ENCODE assay signal across 24 cellular contexts in the genomic region with DNA sequence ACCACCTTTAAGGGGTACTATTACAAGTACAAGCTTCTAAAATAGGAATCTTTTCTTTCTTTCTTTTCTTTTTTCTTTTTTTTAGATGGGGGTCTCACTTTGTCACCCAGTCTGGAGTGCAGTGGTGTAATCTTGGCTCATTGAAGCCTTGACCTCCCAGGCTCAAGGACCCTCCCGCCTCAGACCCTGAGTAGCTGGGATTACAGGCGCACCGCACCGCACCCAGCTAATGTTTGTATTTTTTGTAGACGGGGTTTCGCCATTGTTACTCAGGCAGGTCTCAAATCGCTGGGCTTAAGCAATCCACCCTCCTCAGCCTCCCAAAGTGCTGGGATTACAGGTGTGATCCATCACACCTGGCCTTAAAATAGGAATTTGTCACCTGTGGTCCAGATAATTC. TPM values are rescaled to one million over a fixed set of nuclear protein-coding genes. Genes with fewer than 3 reads are reported as not detected.
DNase-seq lines count a peak whose midpoint lies in the region.
"Had no signal": no experiment of that assay in that cellular context is flagged by ENCODE, and none has a peak within 500 bp of the region (broad histone marks: within the 10 kb centered on the region; RNA-seq: fewer than 3 reads in every experiment).

No MANE protein-coding gene starts in this region.

- H3K27me3 ChIP-seq in ACC112 (ENCODE audit: insufficient read depth, low read length) = no peaks in the 10 kb centered on the region
- H3K27me3 ChIP-seq: ovary, upper lobe of right lung had no signal

- no peak overlapping the region for H2AFZ ChIP-seq in ACC112 (ENCODE audit: low read length, unreplicated experiment)
- H2AFZ ChIP-seq: PC-9 had no signal

- H3K36me3 ChIP-seq in ACC112 (ENCODE audit: insufficient read depth, low read length) = peaks cover 6% of the 10 kb centered on the region; the same call in 1 of the 2 replicates
- H3K36me3 ChIP-seq: ovary, upper lobe of right lung had no signal

- no peaks in the 10 kb centered on the region for H3K27me3 Mint-ChIP-seq in activated CD4-positive, alpha-beta T cell treated with anti-CD3 and anti-CD28 coated beads, Interleukin-2, amount 10 ng/mL, durations not matched to agents 24 days and 14 days
- H3K27me3 Mint-ChIP-seq in activated T-helper 1 cell treated with anti-CD3 and anti-CD28 coated beads, Interleukin-12 subunit alpha, Interleukin-12 subunit beta, Interleukin-2, Interleukin-4 antibody, amounts not matched to agents 30 ng/mL and 10 ng/mL and 1 ng/mL, durations not matched to agents 14 hours and 24 hours and 36 hours (ENCODE audit: insufficient read depth) = peaks cover 1% of the 10 kb centered on the region
- H3K27me3 Mint-ChIP-seq: CD4-positive, alpha-beta T cell had no signal

- H3K9me3 Mint-ChIP-seq in activated CD4-positive, alpha-beta T cell treated with anti-CD3 and anti-CD28 coated beads, Interleukin-2, amount 10 ng/mL, durations not matched to agents 24 days and 14 days = peaks cover 10% of the 10 kb centered on the region
- peaks cover 27% of the 10 kb centered on the region for H3K9me3 Mint-ChIP-seq in activated T-helper 1 cell treated with anti-CD3 and anti-CD28 coated beads, Interleukin-12 subunit alpha, Interleukin-12 subunit beta, Interleukin-2, Interleukin-4 antibody, amounts not matched to agents 30 ng/mL and 10 ng/mL and 1 ng/mL, durations not matched to agents 14 hours and 24 hours and 36 hours

- H3K27ac Mint-ChIP-seq in activated CD4-positive, alpha-beta T cell treated with anti-CD3 and anti-CD28 coated beads, Interleukin-2, amount 10 ng/mL, durations not matched to agents 24 days and 14 days = peak overlapping the region; percentile 64
- H3K27ac Mint-ChIP-seq in activated T-helper 1 cell treated with anti-CD3 and anti-CD28 coated beads, Interleukin-12 subunit alpha, Interleukin-12 subunit beta, Interleukin-2, Interleukin-4 antibody, amounts not matched to agents 30 ng/mL and 10 ng/mL and 1 ng/mL, durations not matched to agents 14 hours and 24 hours and 36 hours = no peak overlapping the region
- H3K27ac Mint-ChIP-seq: memory B cell had no signal

- H3K4me3 Mint-ChIP-seq in activated CD4-positive, alpha-beta T cell treated with anti-CD3 and anti-CD28 coated beads, Interleukin-2, amount 10 ng/mL, durations not matched to agents 24 days and 14 days = no peak overlapping the region
- peak overlapping the region; percentile 48 for H3K4me3 Mint-ChIP-seq in activated T-helper 1 cell treated with anti-CD3 and anti-CD28 coated beads, Interleukin-12 subunit alpha, Interleukin-12 subunit beta, Interleukin-2, Interleukin-4 antibody, amounts not matched to agents 30 ng/mL and 10 ng/mL and 1 ng/mL, durations not matched to agents 14 hours and 24 hours and 36 hours
- H3K4me3 Mint-ChIP-seq: CD4-positive, alpha-beta T cell; memory B cell; nephron had no signal

- peaks cover 26% of the 10 kb centered on the region for H3K4me1 Mint-ChIP-seq in activated CD4-positive, alpha-beta T cell treated with anti-CD3 and anti-CD28 coated beads, Interleukin-2, amount 10 ng/mL, durations not matched to agents 24 days and 14 days
- H3K4me1 Mint-ChIP-seq in activated T-helper 1 cell treated with anti-CD3 and anti-CD28 coated beads, Interleukin-12 subunit alpha, Interleukin-12 subunit beta, Interleukin-2, Interleukin-4 antibody, amounts not matched to agents 30 ng/mL and 10 ng/mL and 1 ng/mL, durations not matched to agents 14 hours and 24 hours and 36 hours (ENCODE audit: low read depth) = peaks cover 28% of the 10 kb centered on the region

- H3K4me1 ChIP-seq in ACC112 (ENCODE audit: control insufficient read depth, insufficient read depth, low read length, unreplicated experiment) = peaks cover 15% of the 10 kb centered on the region
- H3K4me1 ChIP-seq: A549, upper lobe of right lung had no signal

- H3K4me3 ChIP-seq in ACC112 (ENCODE audit: low read depth, low read length) = no peak overlapping the region
- H3K4me3 ChIP-seq: A549, ovary, PC-9, skin epidermis, upper lobe of right lung had no signal

- no peak for DNase-seq in activated CD4-positive, alpha-beta T cell treated with anti-CD3 and anti-CD28 coated beads, Interleukin-2, amount 10 ng/mL, durations not matched to agents 24 days and 14 days
- DNase-seq in activated CD4-positive, alpha-beta T cell treated with anti-CD3 and anti-CD28 coated beads, Interleukin-2, amount 50 U/mL, for 4 hours = no peak
- DNase-seq in activated T-helper 1 cell treated with anti-CD3 and anti-CD28 coated beads, Interleukin-12 subunit alpha, Interleukin-12 subunit beta, Interleukin-2, Interleukin-4 antibody, amounts not matched to agents 30 ng/mL and 10 ng/mL and 1 ng/mL, durations not matched to agents 14 hours and 24 hours and 36 hours (ENCODE audit: low spot score) = no peak
- DNase-seq in epithelial cell of prostate (ENCODE audit: low read depth, low spot score) (no peak), dedifferentiated amniotic fluid mesenchymal stem cell (ENCODE audit: extremely low spot score) (no peak), OCI-M1 (lab: John Stamatoyannopoulos, UW) (no peak), RKO (ENCODE audit: low spot score) (no peak)
- DNase-seq: activated gamma-delta T cell; anterior cingulate cortex; CD4-positive, alpha-beta T cell; effector memory CD4-positive, alpha-beta T cell; erythroblast; NCI-H1436 treated with DMSO at 0.1 percent for 48 hours; NCI-H69; ovary; PC-9; Right ventricle myocardium superior; T-helper 9 cell; upper lobe of right lung had no signal

- H3K27ac ChIP-seq in ACC112 (ENCODE audit: low read depth, low read length) (peak overlapping the region; percentile 70), epithelial cell of prostate (peak overlapping the region; percentile 28)
- H3K27ac ChIP-seq: A549, ovary, PC-9, upper lobe of right lung had no signal

- no peaks in the 10 kb centered on the region for H3K79me2 ChIP-seq in ACC112 (ENCODE audit: control insufficient read depth, insufficient read depth, low read length, unreplicated experiment)

- intact Hi-C loops in activated CD4-positive, alpha-beta T cell treated with anti-CD3 and anti-CD28 coated beads, Interleukin-2, amount 10 ng/mL, durations not matched to agents 24 days and 14 days (cut with micrococcal nuclease) = loop anchor here (1.0 to 10.0 kb wide), 5 partner anchors 17 to 200 kb away; partner anchors contain the start of genes SNX9 and SYNJ2
- intact Hi-C loops in activated T-helper 1 cell treated with anti-CD3 and anti-CD28 coated beads, Interleukin-12 subunit alpha, Interleukin-12 subunit beta, Interleukin-2, Interleukin-4 antibody, amounts not matched to agents 30 ng/mL and 10 ng/mL and 1 ng/mL, durations not matched to agents 14 hours and 24 hours and 36 hours (cut with micrococcal nuclease) = loop anchor here (1.0 to 5.0 kb wide), 4 partner anchors 17 to 197 kb away; partner anchors contain the start of gene SYNJ2

- H3K36me3 Mint-ChIP-seq in activated CD4-positive, alpha-beta T cell treated with anti-CD3 and anti-CD28 coated beads, Interleukin-2, amount 10 ng/mL, durations not matched to agents 24 days and 14 days (ENCODE audit: low read depth) = peaks cover 16% of the 10 kb centered on the region
- peaks cover 14% of the 10 kb centered on the region for H3K36me3 Mint-ChIP-seq in activated T-helper 1 cell treated with anti-CD3 and anti-CD28 coated beads, Interleukin-12 subunit alpha, Interleukin-12 subunit beta, Interleukin-2, Interleukin-4 antibody, amounts not matched to agents 30 ng/mL and 10 ng/mL and 1 ng/mL, durations not matched to agents 14 hours and 24 hours and 36 hours (ENCODE audit: low read depth)

RNA-seq across cellular contexts. Expression of gene SYNJ2, which starts 19.8 kb away (rescaled TPM):
- total RNA-seq in activated CD4-positive, alpha-beta T cell treated with anti-CD3 and anti-CD28 coated beads, Interleukin-2, amount 10 ng/mL, durations not matched to agents 24 days and 14 days = 22.2 and 24.3 TPM in 2 replicates
- total RNA-seq in activated T-helper 1 cell treated with anti-CD3 and anti-CD28 coated beads, Interleukin-12 subunit alpha, Interleukin-12 subunit beta, Interleukin-2, Interleukin-4 antibody, amounts not matched to agents 30 ng/mL and 10 ng/mL and 1 ng/mL, durations not matched to agents 14 hours and 24 hours and 36 hours = 29.0 and 31.2 TPM in 2 replicates
